Comparison of ENCODE assay signal across 9 cellular contexts in genomic region chr12:10366875-10367274, GRCh38. TPM values are rescaled to one million over a fixed set of nuclear protein-coding genes. Genes with fewer than 3 reads are reported as not detected.
DNase-seq lines count a peak whose midpoint lies in the region; ATAC-seq and TF ChIP-seq lines count a peak whose summit lies in the region.
"Had no signal": no experiment of that assay in that cellular context is flagged by ENCODE, and none has a peak within 500 bp of the region (broad histone marks: within the 10 kb centered on the region; RNA-seq: fewer than 3 reads in every experiment).

No MANE protein-coding gene starts in this region.

- peaks cover 6 to 32% of the 10 kb centered on the region in 2 donors for H3K4me1 ChIP-seq in gastrocnemius medialis

- H3K9me3 Mint-ChIP-seq in activated CD8-positive, alpha-beta memory T cell treated with anti-CD3 and anti-CD28 coated beads, Interleukin-2, amount 10 ng/mL, durations not matched to agents 7 days and 5 days (ENCODE audit: low read depth): peaks cover 4% of the 10 kb centered on the region

- TF ChIP-seq POLR2A in gastrocnemius medialis (IDR thresholded peaks at IDR 0.05): no peak

- H3K4me3 ChIP-seq in GM06990 (replicated peaks; ENCODE audit: low read depth, low read length) (no peak overlapping the region), coronary artery (no peak overlapping the region), gastrocnemius medialis (no peak overlapping the region)

- H3K27me3 Mint-ChIP-seq in activated CD8-positive, alpha-beta memory T cell treated with anti-CD3 and anti-CD28 coated beads, Interleukin-2, amount 10 ng/mL, durations not matched to agents 7 days and 5 days: no peaks in the 10 kb centered on the region

- H3K4me1 Mint-ChIP-seq in activated CD8-positive, alpha-beta memory T cell treated with anti-CD3 and anti-CD28 coated beads, Interleukin-2, amount 10 ng/mL, durations not matched to agents 7 days and 5 days: peaks cover 43% of the 10 kb centered on the region

- TF ChIP-seq CTCF in GM06990 (IDR thresholded peaks at IDR 0.05; ENCODE audit: insufficient read depth, low read length, poor library complexity, severe bottlenecking) (peak; percentile 8), coronary artery (IDR thresholded peaks at IDR 0.05) (no peak), gastrocnemius medialis (IDR thresholded peaks at IDR 0.05 in 4 of 5, conservative IDR thresholded peaks at IDR 0.05 in 1 of 5) (no peak)

- H3K27me3 ChIP-seq in GM06990 (replicated peaks; ENCODE audit: control insufficient read depth, insufficient read depth, low read length): no peaks in the 10 kb centered on the region
- no peaks in the 10 kb centered on the region for H3K27me3 ChIP-seq in gastrocnemius medialis

- H3K27ac ChIP-seq in coronary artery: peak overlapping the region; percentile 85 to 95
- peak overlapping the region in 3 of 4 donors; percentile 89 to 94 (median 92) for H3K27ac ChIP-seq in gastrocnemius medialis

- no peak overlapping the region for H3K27ac Mint-ChIP-seq in activated CD8-positive, alpha-beta memory T cell treated with anti-CD3 and anti-CD28 coated beads, Interleukin-2, amount 10 ng/mL, durations not matched to agents 7 days and 5 days

- DNase-seq in GM06990 (ENCODE audit: extremely low read depth, insufficient read length) (no peak), NCI-H345 (lab: John Stamatoyannopoulos, UW) (peak; percentile 35), coronary artery (ENCODE audit: low spot score) (no peak), gastrocnemius medialis (no peak), NCI-H1436 (lab: John Stamatoyannopoulos, UW) (no peak), activated T-cell treated with anti-CD3 and anti-CD28 coated beads for 4 hours (no peak)
- DNase-seq in activated CD8-positive, alpha-beta memory T cell treated with anti-CD3 and anti-CD28 coated beads, Interleukin-2, amount 10 ng/mL, durations not matched to agents 7 days and 5 days: no peak
- DNase-seq: T-helper 1 cell had no signal

- in situ Hi-C loops in gastrocnemius medialis (cut with MboI; ENCODE audit: low sequenced_read_pairs in 4 of 4): no loop called here

- intact Hi-C loops in gastrocnemius medialis (cut with DNase I; ENCODE audit: low total_unique reads): loop anchor here (10.0 kb wide), 1 partner anchor 358 kb away; the partner anchor contains the start of gene YBX3

- H3K4me3 Mint-ChIP-seq in activated CD8-positive, alpha-beta memory T cell treated with anti-CD3 and anti-CD28 coated beads, Interleukin-2, amount 10 ng/mL, durations not matched to agents 7 days and 5 days: no peak overlapping the region

- H3K36me3 Mint-ChIP-seq in activated CD8-positive, alpha-beta memory T cell treated with anti-CD3 and anti-CD28 coated beads, Interleukin-2, amount 10 ng/mL, durations not matched to agents 7 days and 5 days: peaks cover 53% of the 10 kb centered on the region

- CTCF ChIA-PET in activated CD8-positive, alpha-beta memory T cell treated with anti-CD3 and anti-CD28 coated beads, Interleukin-2, amount 10 ng/mL, durations not matched to agents 7 days and 5 days (lab: Charles Lee): interaction anchor here (0.6 to 4.6 kb wide), 20 partner anchors 8 to 628 kb away, joined by 3 to 24 read pairs (median 6); no protein-coding TSS in a partner anchor

- H3K36me3 ChIP-seq in GM06990 (ENCODE audit: control insufficient read depth, insufficient read depth, low read length): no peaks in the 10 kb centered on the region
- H3K36me3 ChIP-seq in gastrocnemius medialis: no peaks in the 10 kb centered on the region

- ATAC-seq in gastrocnemius medialis (no peak), GM21390 (IDR thresholded peaks at IDR 0.05; ENCODE audit: unreplicated experiment) (no peak)
- no peak for ATAC-seq in activated CD8-positive, alpha-beta memory T cell treated with anti-CD3 and anti-CD28 coated beads, Interleukin-2, amount 10 ng/mL, durations not matched to agents 7 days and 5 days

- H3K9me3 ChIP-seq in gastrocnemius medialis: no peaks in the 10 kb centered on the region

RNA-seq across cellular contexts. Expression of gene KLRK1, which starts 23.0 kb away (rescaled TPM):
- under 1 TPM in 1 of 4 donors, not detected in 3; 0.20 TPM for total RNA-seq in gastrocnemius medialis
- total RNA-seq in activated CD8-positive, alpha-beta memory T cell treated with anti-CD3 and anti-CD28 coated beads, Interleukin-2, amount 10 ng/mL, durations not matched to agents 7 days and 5 days: 100 to 1,000 TPM; 135 to 195 TPM

RNA-seq across cellular contexts. Expression of gene KLRC4, which starts 42.7 kb away (rescaled TPM):
- not detected for total RNA-seq in gastrocnemius medialis
- total RNA-seq in activated CD8-positive, alpha-beta memory T cell treated with anti-CD3 and anti-CD28 coated beads, Interleukin-2, amount 10 ng/mL, durations not matched to agents 7 days and 5 days: 10 to 100 TPM; 29.2 to 33.7 TPM

RNA-seq across cellular contexts. Expression of gene KLRC3, which starts 53.5 kb away (rescaled TPM):
- not detected for total RNA-seq in gastrocnemius medialis
- total RNA-seq in activated CD8-positive, alpha-beta memory T cell treated with anti-CD3 and anti-CD28 coated beads, Interleukin-2, amount 10 ng/mL, durations not matched to agents 7 days and 5 days: 1 to 10 TPM; 6.2 to 9.9 TPM

RNA-seq across cellular contexts. Expression of gene KLRD1, which starts 59.2 kb away (rescaled TPM):
- total RNA-seq in gastrocnemius medialis: under 1 TPM; 0.10 to 0.23 (median 0.21) TPM
- 10 to 100 TPM; 60.0 to 95.9 TPM for total RNA-seq in activated CD8-positive, alpha-beta memory T cell treated with anti-CD3 and anti-CD28 coated beads, Interleukin-2, amount 10 ng/mL, durations not matched to agents 7 days and 5 days

Comparison
In these comparisons a context has a peak if more than half of its experiments do, and no peak if none do; other contexts are left out.
1. RNA of gene KLRK1, which starts 23.0 kb away (total RNA-seq): 135 to 195 TPM in activated CD8-positive, alpha-beta memory T cell treated with anti-CD3 and anti-CD28 coated beads, Interleukin-2, amount 10 ng/mL, durations not matched to agents 7 days and 5 days; 0.20 TPM in gastrocnemius medialis; every median in the first group is over 100 times any median in the second.
2. RNA of gene KLRC4, which starts 42.7 kb away (total RNA-seq): 29.2 to 33.7 TPM in activated CD8-positive, alpha-beta memory T cell treated with anti-CD3 and anti-CD28 coated beads, Interleukin-2, amount 10 ng/mL, durations not matched to agents 7 days and 5 days; not detected in gastrocnemius medialis; every median in the first group is over 10 times any median in the second.
3. RNA of gene KLRC3, which starts 53.5 kb away (total RNA-seq): 6.2 to 9.9 TPM in activated CD8-positive, alpha-beta memory T cell treated with anti-CD3 and anti-CD28 coated beads, Interleukin-2, amount 10 ng/mL, durations not matched to agents 7 days and 5 days; not detected in gastrocnemius medialis; every median in the first group is over 4 times any median in the second.